14 cellular contexts compared by ENCODE assay signal in genomic region chr1:8662380-8663072, GRCh38.
A peak's percentile ranks its signal among the peaks of the same experiment; 100 is the strongest.
DNase-seq lines count a peak whose midpoint lies in the region; ATAC-seq and TF ChIP-seq lines count a peak whose summit lies in the region.
"Had no signal": no experiment of that assay in that cellular context is flagged by ENCODE, and none has a peak within 500 bp of the region (broad histone marks: within the 10 kb centered on the region; RNA-seq: fewer than 3 reads in every experiment).

No MANE protein-coding gene starts in this region.

- peak overlapping the region; percentile 88 for H3K27ac ChIP-seq in mesenchymal stem cell (ENCODE audit: low read length, poor library complexity, severe bottlenecking)

- peaks cover 13% of the 10 kb centered on the region for H3K79me1 ChIP-seq in mesenchymal stem cell (replicated peaks; ENCODE audit: low read length, poor library complexity, severe bottlenecking)

- CTCF ChIA-PET in WTC11 (lab: Charles Lee), result interaction anchor here (0.8 to 3.0 kb wide), 5 partner anchors 8 to 186 kb away, joined by 3 to 12 read pairs (median 3); no protein-coding TSS in a partner anchor

- peak overlapping the region in 1 of 2 experiments; percentile 83 for H3K23ac ChIP-seq in mesenchymal stem cell (ENCODE audit: low read length in 2 of 2)

- H2BK120ac ChIP-seq in mesenchymal stem cell (ENCODE audit: low read depth, low read length), result no peak overlapping the region

- peak overlapping the region; percentile 48 for H3K4me3 Mint-ChIP-seq in stimulated activated naive CD8-positive, alpha-beta T cell treated with anti-CD3 and anti-CD28 coated beads, Interleukin-15, Interleukin-2, amounts not matched to agents 100 ng/mL and 50 ng/mL, for 24 hours
- H3K4me3 Mint-ChIP-seq in WTC11, result no peak overlapping the region
- H3K4me3 Mint-ChIP-seq: CD8-positive, alpha-beta T cell had no signal

- peak overlapping the region in 1 of 2 experiments; percentile 52 for H3K4me3 ChIP-seq in mesenchymal stem cell (ENCODE audit: insufficient read depth in 1 of 2, low read depth in 1 of 2, low read length in 2 of 2)

- no peak overlapping the region for H4K91ac ChIP-seq in mesenchymal stem cell (ENCODE audit: low read length)

- WGBS in mesenchymal stem cell, result 86% methylated on average over 3 of the region's 4 CpGs

- H3K27ac Mint-ChIP-seq in stimulated activated naive CD8-positive, alpha-beta T cell treated with anti-CD3 and anti-CD28 coated beads, Interleukin-15, Interleukin-2, amounts not matched to agents 100 ng/mL and 50 ng/mL, for 24 hours, result peak overlapping the region; percentile 91
- H3K27ac Mint-ChIP-seq in WTC11, result peak overlapping the region; percentile 8
- H3K27ac Mint-ChIP-seq: CD8-positive, alpha-beta T cell had no signal

- H3K9ac ChIP-seq in mesenchymal stem cell (ENCODE audit: low read length), result peak overlapping the region; percentile 90

- no peak for TF ChIP-seq CTCF in WTC11 (IDR thresholded peaks at IDR 0.05)

- H3K27me3 Mint-ChIP-seq in stimulated activated naive CD8-positive, alpha-beta T cell treated with anti-CD3 and anti-CD28 coated beads, Interleukin-15, Interleukin-2, amounts not matched to agents 100 ng/mL and 50 ng/mL, for 24 hours, result no peaks in the 10 kb centered on the region
- H3K27me3 Mint-ChIP-seq in WTC11 (ENCODE audit: low read depth), result no peaks in the 10 kb centered on the region

- H3K4me2 ChIP-seq in mesenchymal stem cell (ENCODE audit: low read length, poor library complexity, severe bottlenecking), result no peak overlapping the region

- H3K36me3 ChIP-seq in mesenchymal stem cell (ENCODE audit: control insufficient read depth in 1 of 2, insufficient read depth in 2 of 2, low read depth in 1 of 2, low read length in 2 of 2), result no peaks in the 10 kb centered on the region
- H3K36me3 ChIP-seq: neutrophil had no signal

- H2AK5ac ChIP-seq in mesenchymal stem cell (ENCODE audit: low read length, severe bottlenecking), result peak overlapping the region; percentile 36

- H3K27me3 ChIP-seq in mesenchymal stem cell (ENCODE audit: control insufficient read depth in 1 of 2, insufficient read depth in 1 of 2, low read length in 2 of 2), result no peaks in the 10 kb centered on the region
- H3K27me3 ChIP-seq: neutrophil had no signal

- H2AFZ ChIP-seq in mesenchymal stem cell (ENCODE audit: low read depth, low read length), result no peak overlapping the region

- no peak overlapping the region for H4K8ac ChIP-seq in mesenchymal stem cell (ENCODE audit: low read length)

- H3K4me1 ChIP-seq in mesenchymal stem cell (ENCODE audit: control insufficient read depth, insufficient read depth, low read depth, low read length), result peaks cover 26% of the 10 kb centered on the region

- H3K36me3 Mint-ChIP-seq in stimulated activated naive CD8-positive, alpha-beta T cell treated with anti-CD3 and anti-CD28 coated beads, Interleukin-15, Interleukin-2, amounts not matched to agents 100 ng/mL and 50 ng/mL, for 24 hours (ENCODE audit: low read depth), result no peaks in the 10 kb centered on the region
- no peaks in the 10 kb centered on the region for H3K36me3 Mint-ChIP-seq in WTC11
- H3K36me3 Mint-ChIP-seq: CD8-positive, alpha-beta T cell had no signal

- POLR2A ChIA-PET in WTC11 (lab: Charles Lee), result no interaction called here

- no peaks in the 10 kb centered on the region for H3K9me3 Mint-ChIP-seq in stimulated activated naive CD8-positive, alpha-beta T cell treated with anti-CD3 and anti-CD28 coated beads, Interleukin-15, Interleukin-2, amounts not matched to agents 100 ng/mL and 50 ng/mL, for 24 hours
- H3K9me3 Mint-ChIP-seq in WTC11, result no peaks in the 10 kb centered on the region
- H3K9me3 Mint-ChIP-seq: CD8-positive, alpha-beta T cell had no signal

- H3K14ac ChIP-seq in mesenchymal stem cell (ENCODE audit: low read length in 2 of 2), result peak overlapping the region in 1 of 2 experiments; percentile 55

- ATAC-seq in stimulated activated naive CD8-positive, alpha-beta T cell treated with anti-CD3 and anti-CD28 coated beads, Interleukin-15, Interleukin-2, amounts not matched to agents 100 U/mL and 50 U/mL, for 24 hours, result no peak
- no peak for ATAC-seq in WTC11
- ATAC-seq in HG03439 (IDR thresholded peaks at IDR 0.05; ENCODE audit: unreplicated experiment), result no peak
- ATAC-seq: CD8-positive, alpha-beta T cell had no signal

- no peak overlapping the region for H2BK5ac ChIP-seq in mesenchymal stem cell (ENCODE audit: low read depth, low read length, poor library complexity, severe bottlenecking)

- no peak overlapping the region for H2BK15ac ChIP-seq in mesenchymal stem cell (ENCODE audit: low read depth, poor library complexity, severe bottlenecking)

- peak overlapping the region; percentile 64 to 73 for H3K18ac ChIP-seq in mesenchymal stem cell (ENCODE audit: low read depth in 1 of 2, low read length in 2 of 2)

- H2BK12ac ChIP-seq in mesenchymal stem cell (ENCODE audit: low read length in 2 of 2), result peak overlapping the region; percentile 9 to 92

- peak overlapping the region in 1 of 2 experiments; percentile 41 for H3K4ac ChIP-seq in mesenchymal stem cell (ENCODE audit: low read depth in 1 of 2, low read length in 2 of 2)

- no peaks in the 10 kb centered on the region for H3K9me3 ChIP-seq in mesenchymal stem cell (ENCODE audit: control insufficient read depth, low read length)
- H3K9me3 ChIP-seq: neutrophil had no signal

- H3K4me1 Mint-ChIP-seq in stimulated activated naive CD8-positive, alpha-beta T cell treated with anti-CD3 and anti-CD28 coated beads, Interleukin-15, Interleukin-2, amounts not matched to agents 100 ng/mL and 50 ng/mL, for 24 hours (ENCODE audit: low read depth), result peaks cover 12% of the 10 kb centered on the region
- peaks cover 16% of the 10 kb centered on the region for H3K4me1 Mint-ChIP-seq in WTC11

- DNase-seq in stimulated activated naive CD8-positive, alpha-beta T cell treated with anti-CD3 and anti-CD28 coated beads, Interleukin-15, Interleukin-2, amounts not matched to agents 100 U/mL and 50 U/mL, for 24 hours, result no peak
- DNase-seq in WTC11 (ENCODE audit: low spot score) (no peak), mesenchymal stem cell (no peak), NCI-H1092 (lab: John Stamatoyannopoulos, UW) (no peak), HuH-7 (ENCODE audit: low spot score) (no peak), NCI-H1417 (lab: John Stamatoyannopoulos, UW) (no peak)
- DNase-seq: activated CD4-positive, alpha-beta T cell treated with anti-CD3 and anti-CD28 coated beads for 1 hour; activated gamma-delta T cell treated with Interleukin-2 at 50 U/mL for 16 hours; CD8-positive, alpha-beta T cell; left colon; NCI-H526 treated with DMSO at 0.1 percent for 48 hours had no signal

TF ChIP-seq in WTC11, 78 proteins besides CTCF, POLR2A, EP300 and RAD21 (continues in another document):
- TF ChIP-seq, protein P1, sequence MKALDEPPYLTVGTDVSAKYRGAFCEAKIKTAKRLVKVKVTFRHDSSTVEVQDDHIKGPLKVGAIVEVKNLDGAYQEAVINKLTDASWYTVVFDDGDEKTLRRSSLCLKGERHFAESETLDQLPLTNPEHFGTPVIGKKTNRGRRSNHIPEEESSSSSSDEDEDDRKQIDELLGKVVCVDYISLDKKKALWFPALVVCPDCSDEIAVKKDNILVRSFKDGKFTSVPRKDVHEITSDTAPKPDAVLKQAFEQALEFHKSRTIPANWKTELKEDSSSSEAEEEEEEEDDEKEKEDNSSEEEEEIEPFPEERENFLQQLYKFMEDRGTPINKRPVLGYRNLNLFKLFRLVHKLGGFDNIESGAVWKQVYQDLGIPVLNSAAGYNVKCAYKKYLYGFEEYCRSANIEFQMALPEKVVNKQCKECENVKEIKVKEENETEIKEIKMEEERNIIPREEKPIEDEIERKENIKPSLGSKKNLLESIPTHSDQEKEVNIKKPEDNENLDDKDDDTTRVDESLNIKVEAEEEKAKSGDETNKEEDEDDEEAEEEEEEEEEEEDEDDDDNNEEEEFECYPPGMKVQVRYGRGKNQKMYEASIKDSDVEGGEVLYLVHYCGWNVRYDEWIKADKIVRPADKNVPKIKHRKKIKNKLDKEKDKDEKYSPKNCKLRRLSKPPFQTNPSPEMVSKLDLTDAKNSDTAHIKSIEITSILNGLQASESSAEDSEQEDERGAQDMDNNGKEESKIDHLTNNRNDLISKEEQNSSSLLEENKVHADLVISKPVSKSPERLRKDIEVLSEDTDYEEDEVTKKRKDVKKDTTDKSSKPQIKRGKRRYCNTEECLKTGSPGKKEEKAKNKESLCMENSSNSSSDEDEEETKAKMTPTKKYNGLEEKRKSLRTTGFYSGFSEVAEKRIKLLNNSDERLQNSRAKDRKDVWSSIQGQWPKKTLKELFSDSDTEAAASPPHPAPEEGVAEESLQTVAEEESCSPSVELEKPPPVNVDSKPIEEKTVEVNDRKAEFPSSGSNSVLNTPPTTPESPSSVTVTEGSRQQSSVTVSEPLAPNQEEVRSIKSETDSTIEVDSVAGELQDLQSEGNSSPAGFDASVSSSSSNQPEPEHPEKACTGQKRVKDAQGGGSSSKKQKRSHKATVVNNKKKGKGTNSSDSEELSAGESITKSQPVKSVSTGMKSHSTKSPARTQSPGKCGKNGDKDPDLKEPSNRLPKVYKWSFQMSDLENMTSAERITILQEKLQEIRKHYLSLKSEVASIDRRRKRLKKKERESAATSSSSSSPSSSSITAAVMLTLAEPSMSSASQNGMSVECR (CRISPR knock-in tag; IDR thresholded peaks at IDR 0.05; ENCODE audit: borderline replicate concordance), result no peak
- no peak for TF ChIP-seq PRRX2 (CRISPR knock-in tag; IDR thresholded peaks at IDR 0.05)
